2 cellular contexts compared by ENCODE assay signal in genomic region chr7:102599699-102600098, GRCh38. TPM values are rescaled to one million over a fixed set of nuclear protein-coding genes. Genes with fewer than 3 reads are reported as not detected.
"Had no signal": no experiment of that assay in that cellular context is flagged by ENCODE, and none has a peak within 500 bp of the region (broad histone marks: within the 10 kb centered on the region; RNA-seq: fewer than 3 reads in every experiment).

No MANE protein-coding gene starts in this region.

RNA-seq across cellular contexts. Expression of gene SPDYE2, which starts 48.7 kb away (rescaled TPM):
- total RNA-seq: G401, GM12878 had no signal

RNA-seq across cellular contexts. Expression of gene SPDYE2B, which starts 50.4 kb away (rescaled TPM):
- total RNA-seq: G401, GM12878 had no signal
